ENCODE assay signal across 8 cellular contexts in genomic region chrX:153968754-153969124, GRCh38. TPM values are rescaled to one million over a fixed set of nuclear protein-coding genes. Genes with fewer than 3 reads are reported as not detected.
DNase-seq lines count a peak whose midpoint lies in the region; ATAC-seq and TF ChIP-seq lines count a peak whose summit lies in the region.

No MANE protein-coding gene starts in this region.

- no peak for ATAC-seq in HG03442 (IDR thresholded peaks at IDR 0.05; ENCODE audit: unreplicated experiment)

- DNase-seq in stimulated activated CD4-positive, alpha-beta T cell treated with anti-CD3 and anti-CD28 coated beads, Interleukin-4, amount 100 ng/mL, for 1 hour = peak; percentile 48
- DNase-seq in stimulated activated CD4-positive, alpha-beta T cell treated with anti-CD3 and anti-CD28 coated beads, Interleukin-1b, Interleukin-23, amount 100 ng/mL, for 48 hours = no peak
- DNase-seq in UCSD-AML1 (lab: John Stamatoyannopoulos, UW; ENCODE audit: unreplicated experiment) (peak; percentile 40), epithelial cell of proximal tubule (ENCODE audit: low read depth) (no peak), retinal pigment epithelial cell (ENCODE audit: low read depth) (no peak), iPS-NIHi11 (ENCODE audit: low spot score) (no peak), amniotic stem cell (lab: John Stamatoyannopoulos, UW) (no peak)

- H3K4me3 ChIP-seq in epithelial cell of proximal tubule (ENCODE audit: low read depth, low read length) (peak overlapping the region; percentile 83), retinal pigment epithelial cell (ENCODE audit: low read length) (peak overlapping the region; percentile 95)

- TF ChIP-seq CTCF in epithelial cell of proximal tubule (conservative IDR thresholded peaks at IDR 0.05; ENCODE audit: low read depth, low read length) (no peak), retinal pigment epithelial cell (conservative IDR thresholded peaks at IDR 0.05; ENCODE audit: low read depth, low read length) (peak; percentile 45)

RNA-seq across cellular contexts. Expression of gene HCFC1, which starts 2.9 kb away (rescaled TPM):
- total RNA-seq in epithelial cell of proximal tubule = 59.7 and 61.9 TPM in 2 replicates

RNA-seq across cellular contexts. Expression of gene TMEM187, which starts 3.8 kb away (rescaled TPM):
- 2.3 and 4.3 TPM in 2 replicates for total RNA-seq in epithelial cell of proximal tubule

RNA-seq across cellular contexts. Expression of gene RENBP, which starts 24.3 kb away (rescaled TPM):
- total RNA-seq in epithelial cell of proximal tubule = 0.92 and 1.5 TPM in 2 replicates

RNA-seq across cellular contexts. Expression of gene NAA10, which starts 33.9 kb away (rescaled TPM):
- 88.0 and 171 TPM in 2 replicates for total RNA-seq in epithelial cell of proximal tubule

RNA-seq across cellular contexts. Expression of gene ARHGAP4, which starts 42.7 kb away (rescaled TPM):
- total RNA-seq in epithelial cell of proximal tubule = 11.6 and 20.2 TPM in 2 replicates

Comparison
In these comparisons a context has a peak if more than half of its experiments do, and no peak if none do; other contexts are left out.
1. DNase-seq: peak in stimulated activated CD4-positive, alpha-beta T cell treated with anti-CD3 and anti-CD28 coated beads, Interleukin-4, amount 100 ng/mL, for 1 hour (single experiment) and UCSD-AML1 (single experiment); none in stimulated activated CD4-positive, alpha-beta T cell treated with anti-CD3 and anti-CD28 coated beads, Interleukin-1b, Interleukin-23, amount 100 ng/mL, for 48 hours (single experiment), epithelial cell of proximal tubule (single experiment), retinal pigment epithelial cell (single experiment), iPS-NIHi11 (single experiment) and amniotic stem cell (single experiment).